Comparison of ENCODE assay signal across 26 cellular contexts in the genomic region with DNA sequence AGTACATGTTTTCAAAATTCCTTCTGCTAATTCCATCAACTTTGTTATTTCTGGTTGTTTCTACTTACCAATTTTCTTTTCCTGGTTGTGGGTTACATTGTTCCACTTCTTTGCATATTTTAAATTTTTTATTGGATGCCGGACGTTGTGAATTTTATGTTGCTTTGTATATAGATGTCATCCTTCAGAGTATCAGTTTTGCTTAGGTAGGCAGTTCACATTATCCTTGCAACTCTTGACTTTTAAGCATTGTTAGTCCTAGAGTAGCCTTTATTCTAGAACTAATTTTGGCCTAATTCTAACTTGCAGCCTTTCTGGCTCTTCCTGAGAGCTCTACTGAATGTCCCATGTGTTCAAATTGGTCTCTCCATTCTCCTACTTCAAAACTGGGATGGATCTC.
"Had no signal": no experiment of that assay in that cellular context is flagged by ENCODE, and none has a peak within 500 bp of the region (broad histone marks: within the 10 kb centered on the region; RNA-seq: fewer than 3 reads in every experiment).

No MANE protein-coding gene starts in this region.

- ATAC-seq: stimulated activated effector memory CD8-positive, alpha-beta T cell treated with anti-CD3 and anti-CD28 coated beads, Interleukin-12 subunit alpha, Interleukin-12 subunit beta, amount 100 ng/mL, for 72 hours; stimulated activated memory B cell treated with anti-CD40 and anti-IgM and Interleukin-4, amounts not matched to agents 10 μg/mL and 1 μg/mL and 100 μg/mL, for 72 hours; stimulated activated naive B cell treated with anti-CD40 and anti-IgM and Interleukin-4, amounts not matched to agents 10 μg/mL and 1 μg/mL and 100 μg/mL, for 72 hours; stimulated activated naive CD8-positive, alpha-beta T cell treated with anti-CD3 and anti-CD28 coated beads, Interleukin-15, amount 100 ng/mL, for 72 hours; stimulated activated naive CD8-positive, alpha-beta T cell treated with anti-CD3 and anti-CD28 coated beads, Interleukin-15, Interleukin-2, amounts not matched to agents 100 U/mL and 50 U/mL, for 24 hours; upper lobe of right lung had no signal

- H3K4me1 ChIP-seq: stomach, suprapubic skin, testis, thyroid gland, tibial artery, tibial nerve, transverse colon, upper lobe of left lung, upper lobe of right lung, uterus, vagina had no signal

- H3K4me3 ChIP-seq: stomach, suprapubic skin, testis, thoracic aorta, thyroid gland, tibial artery, tibial nerve, transverse colon, upper lobe of left lung, upper lobe of right lung, uterus, vagina had no signal

- H3K9me3 ChIP-seq: stomach, suprapubic skin, testis, thoracic aorta, thyroid gland, tibial artery, tibial nerve, transverse colon, upper lobe of left lung, upper lobe of right lung, uterus, vagina had no signal

- H3K27me3 ChIP-seq: stomach, suprapubic skin, testis, thyroid gland, tibial artery, tibial nerve, transverse colon, upper lobe of left lung, upper lobe of right lung, uterus, vagina had no signal

- H3K36me3 ChIP-seq: stomach, suprapubic skin, thoracic aorta, thyroid gland, tibial artery, tibial nerve, transverse colon, upper lobe of left lung, upper lobe of right lung, uterus, vagina had no signal

- H3K27ac ChIP-seq: stomach, suprapubic skin, testis, thoracic aorta, thyroid gland, tibial artery, tibial nerve, transverse colon, upper lobe of left lung, upper lobe of right lung, uterus, vagina had no signal

- DNase-seq: stimulated activated CD4-positive, alpha-beta T cell treated with anti-CD3 and anti-CD28 coated beads, Interleukin-2, amount 100 ng/mL, for 48 hours; stimulated activated CD4-positive, alpha-beta T cell treated with anti-CD3 and anti-CD28 coated beads, Interleukin-4, amount 100 ng/mL, for 1 hour; stimulated activated CD4-positive, alpha-beta T cell treated with anti-CD3 and anti-CD28 coated beads, Interleukin-4, amount 100 ng/mL, for 24 hours; stimulated activated CD4-positive, alpha-beta T cell treated with anti-CD3 and anti-CD28 coated beads, Interleukin-4, amount 100 ng/mL, for 4 hours; stimulated activated CD8-positive, alpha-beta memory T cell treated with anti-CD3 and anti-CD28 coated beads, Interleukin-4, amount 100 ng/mL, for 48 hours; stimulated activated naive B cell treated with anti-CD40 and anti-IgM and Interleukin-4, amounts not matched to agents 10 μg/mL and 1 μg/mL and 100 μg/mL, for 72 hours; stimulated activated naive CD4-positive, alpha-beta T cell; stimulated activated naive CD4-positive, alpha-beta T cell treated with Interleukin-2 at 50 U/mL for 16 hours; stimulated activated naive CD8-positive, alpha-beta T cell treated with anti-CD3 and anti-CD28 coated beads, Interleukin-15, amount 100 ng/mL, for 72 hours; stimulated activated naive CD8-positive, alpha-beta T cell treated with anti-CD3 and anti-CD28 coated beads, Interleukin-15, Interleukin-2, amounts not matched to agents 100 U/mL and 50 U/mL, for 24 hours; stomach; substantia nigra; testis; thyroid gland; tibial artery; transverse colon; trophoblast cell; upper lobe of left lung; upper lobe of right lung; uterus had no signal
